2 cellular contexts compared by ENCODE assay signal in genomic region chr6:38043259-38043753, GRCh38.
TF ChIP-seq lines count a peak whose summit lies in the region.

No MANE protein-coding gene starts in this region.

TF ChIP-seq in HEK293, 187 proteins besides CTCF, POLR2A, EP300 and RAD21 (continued from another document):
- TF ChIP-seq HOXC10 (CRISPR knock-in tag; IDR thresholded peaks at IDR 0.05) (no peak), ZNF302 (tag by site-specific recombination; IDR thresholded peaks at IDR 0.05; ENCODE audit: low read depth) (no peak), BCL11A (tag by site-specific recombination; IDR thresholded peaks at IDR 0.05; ENCODE audit: low read depth) (no peak), ZNF426 (tag by site-specific recombination; IDR thresholded peaks at IDR 0.05) (no peak), ZNF24 (tag by site-specific recombination; IDR thresholded peaks at IDR 0.05) (no peak), ZNF530 (tag by site-specific recombination; IDR thresholded peaks at IDR 0.05; ENCODE audit: low read depth) (no peak), PBX3 (CRISPR knock-in tag; IDR thresholded peaks at IDR 0.05) (no peak)
- TF ChIP-seq, protein P1, sequence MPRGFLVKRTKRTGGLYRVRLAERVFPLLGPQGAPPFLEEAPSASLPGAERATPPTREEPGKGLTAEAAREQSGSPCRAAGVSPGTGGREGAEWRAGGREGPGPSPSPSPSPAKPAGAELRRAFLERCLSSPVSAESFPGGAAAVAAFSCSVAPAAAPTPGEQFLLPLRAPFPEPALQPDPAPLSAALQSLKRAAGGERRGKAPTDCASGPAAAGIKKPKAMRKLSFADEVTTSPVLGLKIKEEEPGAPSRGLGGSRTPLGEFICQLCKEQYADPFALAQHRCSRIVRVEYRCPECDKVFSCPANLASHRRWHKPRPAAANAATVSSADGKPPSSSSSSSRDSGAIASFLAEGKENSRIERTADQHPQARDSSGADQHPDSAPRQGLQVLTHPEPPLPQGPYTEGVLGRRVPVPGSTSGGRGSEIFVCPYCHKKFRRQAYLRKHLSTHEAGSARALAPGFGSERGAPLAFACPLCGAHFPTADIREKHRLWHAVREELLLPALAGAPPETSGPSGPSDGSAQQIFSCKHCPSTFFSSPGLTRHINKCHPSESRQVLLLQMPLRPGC (tag by site-specific recombination; IDR thresholded peaks at IDR 0.05): no peak
- TF ChIP-seq, protein P2, sequence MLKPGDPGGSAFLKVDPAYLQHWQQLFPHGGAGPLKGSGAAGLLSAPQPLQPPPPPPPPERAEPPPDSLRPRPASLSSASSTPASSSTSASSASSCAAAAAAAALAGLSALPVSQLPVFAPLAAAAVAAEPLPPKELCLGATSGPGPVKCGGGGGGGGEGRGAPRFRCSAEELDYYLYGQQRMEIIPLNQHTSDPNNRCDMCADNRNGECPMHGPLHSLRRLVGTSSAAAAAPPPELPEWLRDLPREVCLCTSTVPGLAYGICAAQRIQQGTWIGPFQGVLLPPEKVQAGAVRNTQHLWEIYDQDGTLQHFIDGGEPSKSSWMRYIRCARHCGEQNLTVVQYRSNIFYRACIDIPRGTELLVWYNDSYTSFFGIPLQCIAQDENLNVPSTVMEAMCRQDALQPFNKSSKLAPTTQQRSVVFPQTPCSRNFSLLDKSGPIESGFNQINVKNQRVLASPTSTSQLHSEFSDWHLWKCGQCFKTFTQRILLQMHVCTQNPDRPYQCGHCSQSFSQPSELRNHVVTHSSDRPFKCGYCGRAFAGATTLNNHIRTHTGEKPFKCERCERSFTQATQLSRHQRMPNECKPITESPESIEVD (tag by site-specific recombination; IDR thresholded peaks at IDR 0.05): no peak
TF ChIP-seq in HEK293: peak in this region for 2.

TF ChIP-seq in SK-N-SH treated with all-trans-retinoic acid at 6 μM for 48 hours, 23 proteins besides CTCF, POLR2A, EP300 and RAD21 (continued from another document):
- TF ChIP-seq PATZ1 (CRISPR knock-in tag; IDR thresholded peaks at IDR 0.05; ENCODE audit: borderline replicate concordance): no peak
- no peak for TF ChIP-seq RARB (CRISPR knock-in tag; IDR thresholded peaks at IDR 0.05)
- TF ChIP-seq ZC3H10 (CRISPR knock-in tag; IDR thresholded peaks at IDR 0.05): no peak
- TF ChIP-seq ZNF8 (CRISPR knock-in tag; IDR thresholded peaks at IDR 0.05): no peak
- no peak for TF ChIP-seq ZFP3 (CRISPR knock-in tag; IDR thresholded peaks at IDR 0.05)
- TF ChIP-seq GLIS3 (CRISPR knock-in tag; IDR thresholded peaks at IDR 0.05): no peak
- no peak for TF ChIP-seq CSDC2 (CRISPR knock-in tag; IDR thresholded peaks at IDR 0.05)
- TF ChIP-seq TCF4 (CRISPR knock-in tag; IDR thresholded peaks at IDR 0.05; ENCODE audit: borderline replicate concordance): no peak
- no peak for TF ChIP-seq ISL1 (CRISPR knock-in tag; IDR thresholded peaks at IDR 0.05)
- TF ChIP-seq TSHZ2 (CRISPR knock-in tag; IDR thresholded peaks at IDR 0.05): no peak
- TF ChIP-seq POU6F1 (CRISPR knock-in tag; IDR thresholded peaks at IDR 0.05; ENCODE audit: borderline replicate concordance, low read depth): no peak
- no peak for TF ChIP-seq TOX (CRISPR knock-in tag; IDR thresholded peaks at IDR 0.05; ENCODE audit: borderline replicate concordance)
- TF ChIP-seq ZFP30 (CRISPR knock-in tag; IDR thresholded peaks at IDR 0.05): no peak
- no peak for TF ChIP-seq OSR1 (CRISPR knock-in tag; IDR thresholded peaks at IDR 0.05)
- TF ChIP-seq SNAI2 (CRISPR knock-in tag; IDR thresholded peaks at IDR 0.05): no peak
- TF ChIP-seq ESRRG (CRISPR knock-in tag; IDR thresholded peaks at IDR 0.05): no peak
